10 cellular contexts compared by ENCODE assay signal in genomic region chr9:127438394-127438793, GRCh38.
"Had no signal": no experiment of that assay in that cellular context is flagged by ENCODE, and none has a peak within 500 bp of the region (broad histone marks: within the 10 kb centered on the region; RNA-seq: fewer than 3 reads in every experiment).

No MANE protein-coding gene starts in this region.

- ATAC-seq: left lung, psoas muscle, right cardiac atrium had no signal

- H3K27me3 Mint-ChIP-seq: activated CD4-positive, alpha-beta T cell treated with anti-CD3 and anti-CD28 coated beads, Interleukin-2, amount 10 ng/mL, durations not matched to agents 7 days and 5 days; activated naive CD4-positive, alpha-beta T cell treated with anti-CD3 and anti-CD28 coated beads, Interleukin-2, amount 10 ng/mL, durations not matched to agents 7 days and 5 days had no signal

- H3K27ac Mint-ChIP-seq: activated naive CD4-positive, alpha-beta T cell treated with anti-CD3 and anti-CD28 coated beads, Interleukin-2, amount 10 ng/mL, durations not matched to agents 7 days and 5 days had no signal

- H3K4me3 Mint-ChIP-seq: activated CD4-positive, alpha-beta T cell treated with anti-CD3 and anti-CD28 coated beads, Interleukin-2, amount 10 ng/mL, durations not matched to agents 7 days and 5 days; activated naive CD4-positive, alpha-beta T cell treated with anti-CD3 and anti-CD28 coated beads, Interleukin-2, amount 10 ng/mL, durations not matched to agents 7 days and 5 days had no signal

- DNase-seq: activated CD4-positive, alpha-beta T cell treated with anti-CD3 and anti-CD28 coated beads, Interleukin-2, amount 10 ng/mL, durations not matched to agents 7 days and 5 days; activated CD4-positive, CD25-positive, alpha-beta regulatory T cell; activated naive CD4-positive, alpha-beta T cell treated with anti-CD3 and anti-CD28 coated beads, Interleukin-2, amount 10 ng/mL, durations not matched to agents 7 days and 5 days; activated T-cell treated with anti-CD3 and anti-CD28 coated beads for 4 hours; head of caudate nucleus; left lung; mammary epithelial cell; psoas muscle; right cardiac atrium; SK-N-SH had no signal
